In genomic region chr15:63023351-63023945, GRCh38 we compare ENCODE assay signal across 20 cellular contexts. TPM values are rescaled to one million over a fixed set of nuclear protein-coding genes. Genes with fewer than 3 reads are reported as not detected.
DNase-seq lines count a peak whose midpoint lies in the region; ATAC-seq, FAIRE-seq and TF ChIP-seq lines count a peak whose summit lies in the region.
"Had no signal": no experiment of that assay in that cellular context is flagged by ENCODE, and none has a peak within 500 bp of the region (broad histone marks: within the 10 kb centered on the region; RNA-seq: fewer than 3 reads in every experiment).

No MANE protein-coding gene starts in this region.

- no peaks in the 10 kb centered on the region for H3K27me3 ChIP-seq in AG04450 (ENCODE audit: control insufficient read depth, insufficient read depth, low read length)
- H3K27me3 ChIP-seq in HAP-1 (ENCODE audit: low read depth) = no peaks in the 10 kb centered on the region; the same call in 1 of the 2 replicates
- H3K27me3 ChIP-seq in small intestine (ENCODE audit: control insufficient read depth in 2 of 2, insufficient read depth in 2 of 2, low read length in 2 of 2) = no peaks in the 10 kb centered on the region
- H3K27me3 ChIP-seq: colonic mucosa, right atrium auricular region, upper lobe of left lung had no signal

- FAIRE-seq in small intestine (lab: Jason Lieb, UNC) = no peak
- FAIRE-seq: K562 had no signal

- DNase-seq in AG04450 (ENCODE audit: low read depth, low spot score) (no peak), HFFc6 (peak; percentile 94), cardiac fibroblast (ENCODE audit: low read depth in 2 of 2) (peak; percentile 62 to 86), kidney tubule cell (ENCODE audit: low spot score) (peak; percentile 49), D341Med (ENCODE audit: low spot score) (no peak), HAP-1 (ENCODE audit: low spot score in 2 of 2) (no peak), small intestine (no peak)
- DNase-seq: activated CD4-positive, alpha-beta T cell treated with anti-CD3 and anti-CD28 coated beads, Interleukin-2, amount 50 U/mL, for 1 hour; activated naive CD8-positive, alpha-beta T cell treated with anti-CD3 and anti-CD28 coated beads, Interleukin-2, amount 10 ng/mL, durations not matched to agents 7 days and 5 days; activated T-cell treated with anti-CD3 and anti-CD28 coated beads, Interleukin-2, amount 50 U/mL, for 48 hours; colonic mucosa; DMS153; lower lobe of right lung; stimulated activated CD4-positive, alpha-beta T cell treated with anti-CD3 and anti-CD28 coated beads, Interleukin-4, amount 100 ng/mL, for 24 hours; upper lobe of left lung had no signal

- H3K4me3 Mint-ChIP-seq in HFFc6 = peak overlapping the region; percentile 70
- H3K4me3 Mint-ChIP-seq: activated naive CD8-positive, alpha-beta T cell treated with anti-CD3 and anti-CD28 coated beads, Interleukin-2, amount 10 ng/mL, durations not matched to agents 7 days and 5 days; B cell had no signal

- peak overlapping the region; percentile 57 for H3K27ac ChIP-seq in AG04450 (ENCODE audit: low read depth, low read length)
- H3K27ac ChIP-seq in small intestine (ENCODE audit: low read depth in 1 of 2, low read length in 1 of 2) = no peak overlapping the region
- H3K27ac ChIP-seq: colonic mucosa, lower lobe of right lung, right atrium auricular region had no signal

- H3K9me3 Mint-ChIP-seq in HFFc6 = 0 out of 2 replicates have a peak, but pooled peaks cover 2% of the 10 kb centered on the region
- H3K9me3 Mint-ChIP-seq: activated naive CD8-positive, alpha-beta T cell treated with anti-CD3 and anti-CD28 coated beads, Interleukin-2, amount 10 ng/mL, durations not matched to agents 7 days and 5 days had no signal

- in situ Hi-C loops in HAP-1 (cut with MboI; ENCODE audit: low sequenced_read_pairs) = no loop called here

- ATAC-seq in HG02763 (IDR thresholded peaks at IDR 0.05; ENCODE audit: unreplicated experiment) = no peak
- ATAC-seq: esophagus mucosa, K562, lower lobe of right lung had no signal

- TF ChIP-seq CTCF in AG04450 (IDR thresholded peaks at IDR 0.05; ENCODE audit: low read depth, low read length) (no peak), HFFc6 (IDR thresholded peaks at IDR 0.05) (no peak), cardiac fibroblast (IDR thresholded peaks at IDR 0.05; ENCODE audit: low read depth, low read length) (no peak)

- no peaks in the 10 kb centered on the region for H3K4me1 ChIP-seq in HAP-1
- no peaks in the 10 kb centered on the region for H3K4me1 ChIP-seq in small intestine (ENCODE audit: control insufficient read depth in 2 of 2, insufficient read depth in 1 of 2, low read depth in 1 of 2, low read length in 1 of 2)
- H3K4me1 ChIP-seq: colonic mucosa, lower lobe of right lung, upper lobe of left lung had no signal

- H3K9me3 ChIP-seq in AG04450 (ENCODE audit: control insufficient read depth, insufficient read depth, low read length) (no peaks in the 10 kb centered on the region), HAP-1 (no peaks in the 10 kb centered on the region), small intestine (ENCODE audit: control insufficient read depth, low read depth) (no peaks in the 10 kb centered on the region)
- H3K9me3 ChIP-seq: colonic mucosa, lower lobe of right lung, right atrium auricular region, upper lobe of left lung had no signal

- no peaks in the 10 kb centered on the region for H3K36me3 ChIP-seq in HAP-1 (replicated peaks)
- no peaks in the 10 kb centered on the region for H3K36me3 ChIP-seq in small intestine (ENCODE audit: control insufficient read depth in 2 of 2, insufficient read depth in 2 of 2, low read length in 2 of 2)
- H3K36me3 ChIP-seq: colonic mucosa, lower lobe of right lung, right atrium auricular region, upper lobe of left lung had no signal

- peak overlapping the region; percentile 91 for H3K27ac Mint-ChIP-seq in HFFc6
- H3K27ac Mint-ChIP-seq: activated naive CD8-positive, alpha-beta T cell treated with anti-CD3 and anti-CD28 coated beads, Interleukin-2, amount 10 ng/mL, durations not matched to agents 7 days and 5 days; B cell had no signal

- POLR2A ChIA-PET in AG04450 (lab: Yijun Ruan, JAX) = interaction anchor here (0.6 to 1.7 kb wide), 6 partner anchors 16 to 95 kb away, joined by 3 to 11 read pairs (median 6); partner anchors contain the start of gene TPM1

- H3K36me3 Mint-ChIP-seq in HFFc6 (ENCODE audit: low read depth) = no peaks in the 10 kb centered on the region; the same call in 1 of the 2 replicates
- H3K36me3 Mint-ChIP-seq: activated naive CD8-positive, alpha-beta T cell treated with anti-CD3 and anti-CD28 coated beads, Interleukin-2, amount 10 ng/mL, durations not matched to agents 7 days and 5 days had no signal

- H3K4me1 Mint-ChIP-seq in HFFc6 (ENCODE audit: low read depth) = peaks cover 59% of the 10 kb centered on the region
- H3K4me1 Mint-ChIP-seq: activated naive CD8-positive, alpha-beta T cell treated with anti-CD3 and anti-CD28 coated beads, Interleukin-2, amount 10 ng/mL, durations not matched to agents 7 days and 5 days; B cell had no signal

- H3K27me3 Mint-ChIP-seq in HFFc6 (ENCODE audit: insufficient read depth) = no peaks in the 10 kb centered on the region; the same call in 1 of the 2 replicates

- CTCF ChIA-PET in AG04450 (lab: Charles Lee) = interaction anchor here (1.1 to 2.7 kb wide), 2 partner anchors 24 to 241 kb away, joined by 3 to 11 read pairs; no protein-coding TSS in a partner anchor

- H3K4me3 ChIP-seq in AG04450 (ENCODE audit: low read depth, low read length) (no peak overlapping the region), cardiac fibroblast (replicated peaks in 1 of 2; ENCODE audit: low read depth in 2 of 2, low read length in 2 of 2) (no peak overlapping the region), HAP-1 (no peak overlapping the region), small intestine (ENCODE audit: low read depth in 1 of 2, low read length in 2 of 2) (no peak overlapping the region)
- H3K4me3 ChIP-seq: colonic mucosa, K562, lower lobe of right lung, right atrium auricular region, upper lobe of left lung had no signal

- WGBS in small intestine, 3 donors = 74 to 89% (median 87%) methylated on average over 3 of the region's 3 CpGs

RNA-seq across cellular contexts. Expression of gene TPM1, which starts 19.1 kb away (rescaled TPM):
- polyA plus RNA-seq in AG04450 (2011; rRNA removed) (1,162 and 1,348 TPM in 2 replicates), small intestine (100 to 1,000 TPM; 353 to 542 (median 411) TPM)
- 575 and 622 TPM in 2 replicates for polyA minus RNA-seq in AG04450 (2011; rRNA and poly(A)+ RNA removed)
- 1,000 to 10,000 TPM; 1,264 to 1,620 (median 1,342) TPM for total RNA-seq in HFFc6 (2021; fragmentation: NEBNext Ultra II Directional; extraction: Animal tissue kit (Norgen Biotek cat#: 25700))

Comparison
In these comparisons a context has a peak if more than half of its experiments do, and no peak if none do; other contexts are left out.
1. DNase-seq: peak in HFFc6 (single experiment), cardiac fibroblast (2 of 2) and kidney tubule cell (single experiment); none in AG04450 (single experiment), D341Med (single experiment), HAP-1 (0 of 2) and small intestine (single experiment).